ENCODE assay signal across 16 cellular contexts in the genomic region with DNA sequence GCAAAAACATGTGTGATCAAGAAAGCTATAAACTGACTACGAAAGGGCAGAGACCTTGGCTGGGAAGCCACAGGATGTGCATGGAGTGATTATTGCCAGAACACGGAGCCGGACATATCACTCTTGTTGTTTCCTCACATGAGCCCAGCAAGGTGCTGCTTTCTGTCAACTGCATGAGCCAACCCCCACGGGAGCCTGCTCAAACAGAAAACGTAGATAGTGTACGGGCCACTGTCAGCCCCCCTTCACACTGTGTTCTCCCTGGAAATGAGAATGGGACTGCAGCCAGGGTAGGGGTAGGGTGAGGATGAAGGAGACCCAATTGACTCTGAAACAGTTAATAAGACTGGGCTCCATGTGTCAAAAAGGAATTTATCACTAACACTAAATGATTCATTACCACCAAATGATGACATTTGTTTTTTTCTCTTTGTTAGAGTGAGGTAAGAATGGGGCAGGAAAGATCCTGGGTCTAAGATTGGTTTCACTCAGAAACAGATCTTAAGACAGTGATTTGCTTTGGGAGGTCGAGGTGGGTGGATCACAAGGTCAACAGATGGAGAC.
DNase-seq lines count a peak whose midpoint lies in the region; ATAC-seq and TF ChIP-seq lines count a peak whose summit lies in the region.
"Had no signal": no experiment of that assay in that cellular context is flagged by ENCODE, and none has a peak within 500 bp of the region (broad histone marks: within the 10 kb centered on the region; RNA-seq: fewer than 3 reads in every experiment).

No MANE protein-coding gene starts in this region.

- H3K9me2 ChIP-seq in GM23248 (ENCODE audit: insufficient read depth): no peaks in the 10 kb centered on the region; the same call in 1 of the 2 replicates

- no peak overlapping the region for H3K56ac ChIP-seq in IMR-90 (ENCODE audit: extremely low read depth, insufficient read depth, low read length)

- no peak overlapping the region for H3K14ac ChIP-seq in IMR-90 (replicated peaks; ENCODE audit: low read depth, low read length)

- no peak for DNase-seq in activated naive CD8-positive, alpha-beta T cell treated with anti-CD3 and anti-CD28 coated beads, Interleukin-2, amount 50 U/mL, for 24 hours
- no peak for DNase-seq in activated naive CD8-positive, alpha-beta T cell treated with anti-CD3 and anti-CD28 coated beads for 36 hours
- DNase-seq in IMR-90: no peak
- peak; percentile 14 for DNase-seq in epithelial cell of esophagus (ENCODE audit: low read depth)
- peak; percentile 71 for DNase-seq in sigmoid colon
- no peak for DNase-seq in NCI-H82 (lab: John Stamatoyannopoulos, UW)
- no peak for DNase-seq in GM23248
- DNase-seq: CD8-positive, alpha-beta T cell; COR-L47; DMS153; DMS79 treated with DMSO at 0.1 percent for 48 hours; EL; HCEC 1CT had no signal

- TF ChIP-seq EP300 in sigmoid colon (IDR thresholded peaks at IDR 0.05): no peak

- H3K79me2 ChIP-seq in GM23248 (ENCODE audit: insufficient read depth): no peaks in the 10 kb centered on the region

- WGBS in IMR-90 (ENCODE audit: extremely low coverage in 2 of 2, insufficient read length in 1 of 2), 2 experiments: no CpG with 5 or more reads among the region's 7 CpGs
- WGBS in sigmoid colon, 2 donors: 88 to 93% methylated on average over 7 of the region's 7 CpGs
- 92 to 95% methylated on average over 7 of the region's 7 CpGs for WGBS in GM23248 (ENCODE audit: low coverage in 1 of 2, low lambda C conversion rate in 2 of 2, missing lambda C conversion rate in 2 of 2), 2 experiments

- peaks cover 3% of the 10 kb centered on the region for H3K27me3 Mint-ChIP-seq in activated naive CD8-positive, alpha-beta T cell treated with anti-CD3 and anti-CD28 coated beads, Interleukin-2, amount 50 U/mL, for 24 hours
- peaks cover 5% of the 10 kb centered on the region for H3K27me3 Mint-ChIP-seq in activated naive CD8-positive, alpha-beta T cell treated with anti-CD3 and anti-CD28 coated beads for 36 hours

- H3K27me3 ChIP-seq in IMR-90 (ENCODE audit: control insufficient read depth, insufficient read depth, low read length): no peaks in the 10 kb centered on the region
- no peaks in the 10 kb centered on the region for H3K27me3 ChIP-seq in sigmoid colon
- no peaks in the 10 kb centered on the region for H3K27me3 ChIP-seq in GM23248 (replicated peaks; ENCODE audit: insufficient read depth)

- H3K23ac ChIP-seq in IMR-90 (ENCODE audit: low read depth, low read length): no peak overlapping the region

- H3K9ac ChIP-seq in IMR-90 (ENCODE audit: low read depth, low read length): no peak overlapping the region
- H3K9ac ChIP-seq in GM23248: no peak overlapping the region

- ATAC-seq in activated naive CD8-positive, alpha-beta T cell treated with anti-CD3 and anti-CD28 coated beads, Interleukin-2, amount 50 U/mL, for 24 hours: peak; percentile 43
- ATAC-seq in IMR-90 (ENCODE audit: low read depth): no peak
- ATAC-seq in GM18502 (IDR thresholded peaks at IDR 0.05; ENCODE audit: poor library complexity, unreplicated experiment): no peak
- ATAC-seq: CD8-positive, alpha-beta T cell had no signal

- H3F3A ChIP-seq in GM23248 (ENCODE audit: insufficient read depth): peaks cover 23% of the 10 kb centered on the region

- no peak overlapping the region for H3K27ac Mint-ChIP-seq in activated naive CD8-positive, alpha-beta T cell treated with anti-CD3 and anti-CD28 coated beads, Interleukin-2, amount 50 U/mL, for 24 hours
- H3K27ac Mint-ChIP-seq in activated naive CD8-positive, alpha-beta T cell treated with anti-CD3 and anti-CD28 coated beads for 36 hours: no peak overlapping the region
- H3K27ac Mint-ChIP-seq: CD8-positive, alpha-beta T cell had no signal

- no peak overlapping the region for H2BK15ac ChIP-seq in IMR-90 (ENCODE audit: low read depth, low read length)

- no peak overlapping the region for H2AK9ac ChIP-seq in IMR-90 (replicated peaks; ENCODE audit: low read depth, low read length, poor library complexity)

- TF ChIP-seq RAD21 in IMR-90 (IDR thresholded peaks at IDR 0.05; ENCODE audit: low read length): no peak

- no peak overlapping the region for H2AK5ac ChIP-seq in IMR-90 (ENCODE audit: low read depth, low read length)

- H2AFZ ChIP-seq in IMR-90 (replicated peaks; ENCODE audit: low read length, poor library complexity) (no peak overlapping the region), GM23248 (no peak overlapping the region)

- H2BK20ac ChIP-seq in IMR-90 (ENCODE audit: low read depth, low read length): no peak overlapping the region

- H2BK5ac ChIP-seq in IMR-90 (ENCODE audit: low read depth, low read length, poor library complexity, severe bottlenecking): no peak overlapping the region

- TF ChIP-seq POLR2A in IMR-90 (IDR thresholded peaks at IDR 0.05; ENCODE audit: low read depth, low read length) (no peak), sigmoid colon (IDR thresholded peaks at IDR 0.05) (no peak)

- H3K4me1 ChIP-seq in IMR-90 (ENCODE audit: control insufficient read depth, insufficient read depth, low read length) (peaks cover 9% of the 10 kb centered on the region), sigmoid colon (peaks cover 0 to 57% (median 42%) of the 10 kb centered on the region in 4 donors), GM23248 (ENCODE audit: insufficient read depth) (peaks cover 39% of the 10 kb centered on the region)

- H3K9me3 ChIP-seq in IMR-90 (ENCODE audit: control insufficient read depth, insufficient read depth, low read length): no peaks in the 10 kb centered on the region
- no peaks in the 10 kb centered on the region for H3K9me3 ChIP-seq in sigmoid colon
- H3K9me3 ChIP-seq in GM23248 (ENCODE audit: low read depth): no peaks in the 10 kb centered on the region

- intact Hi-C loops in IMR-90 (cut with micrococcal nuclease): no loop called here
- intact Hi-C loops in sigmoid colon (cut with DNase I): loop anchor here (5.0 kb wide), 2 partner anchors 65 to 140 kb away; no protein-coding TSS in a partner anchor

- no peak overlapping the region for H4K5ac ChIP-seq in IMR-90 (ENCODE audit: low read depth, low read length)

- dilution Hi-C loops in IMR-90 (cut with HindIII; ENCODE audit: low sequenced_read_pairs, unreplicated experiment): no loop called here

- H4K91ac ChIP-seq in IMR-90 (ENCODE audit: insufficient read depth, low read depth, low read length): 0 out of 2 replicates have a peak overlapping the region, but pooled peaks have one; percentile 19

- no peak overlapping the region for H3K4me3 Mint-ChIP-seq in activated naive CD8-positive, alpha-beta T cell treated with anti-CD3 and anti-CD28 coated beads, Interleukin-2, amount 50 U/mL, for 24 hours
- H3K4me3 Mint-ChIP-seq in activated naive CD8-positive, alpha-beta T cell treated with anti-CD3 and anti-CD28 coated beads for 36 hours: no peak overlapping the region
- H3K4me3 Mint-ChIP-seq: CD14-positive monocyte; CD8-positive, alpha-beta T cell had no signal

- TF ChIP-seq CTCF in IMR-90 (conservative IDR thresholded peaks at IDR 0.05; ENCODE audit: low read depth, low read length) (no peak), epithelial cell of esophagus (IDR thresholded peaks at IDR 0.05; ENCODE audit: insufficient read depth, low read depth, low read length, missing control alignments) (no peak), sigmoid colon (IDR thresholded peaks at IDR 0.05) (no peak)

- H4K20me1 ChIP-seq in IMR-90 (ENCODE audit: insufficient read depth, low read length) (no peaks in the 10 kb centered on the region), GM23248 (ENCODE audit: insufficient read depth) (no peaks in the 10 kb centered on the region)

- CTCF ChIA-PET in IMR-90 (lab: Yijun Ruan, JAX): interaction anchor here (0.6 kb wide), 1 partner anchor 211 kb away, joined by 4 read pairs; no protein-coding TSS in a partner anchor

- no peaks in the 10 kb centered on the region for H3K4me1 Mint-ChIP-seq in activated naive CD8-positive, alpha-beta T cell treated with anti-CD3 and anti-CD28 coated beads, Interleukin-2, amount 50 U/mL, for 24 hours
- no peaks in the 10 kb centered on the region for H3K4me1 Mint-ChIP-seq in activated naive CD8-positive, alpha-beta T cell treated with anti-CD3 and anti-CD28 coated beads for 36 hours

- H2BK120ac ChIP-seq in IMR-90 (ENCODE audit: low read depth, low read length): no peak overlapping the region

- H3K18ac ChIP-seq in IMR-90 (ENCODE audit: low read depth, low read length): no peak overlapping the region

- H3K4me3 ChIP-seq in IMR-90 (ENCODE audit: insufficient read depth, low read depth, low read length): no peak overlapping the region
- H3K4me3 ChIP-seq in epithelial cell of esophagus (ENCODE audit: low read length): no peak overlapping the region
- H3K4me3 ChIP-seq in sigmoid colon: no peak overlapping the region
- H3K4me3 ChIP-seq in GM23248: no peak overlapping the region

- no TSS peak for BruUV-seq in IMR-90 (replicated peaks; lab: Mats Ljungman, UMichigan)

- 0 out of 2 replicates have a peak, but pooled peaks cover 3% of the 10 kb centered on the region for H3K9me1 ChIP-seq in IMR-90 (ENCODE audit: insufficient read depth, low read length)

- H3K79me1 ChIP-seq in IMR-90 (ENCODE audit: low read depth in 1 of 2, low read length in 2 of 2): no peaks in the 10 kb centered on the region

- no peak overlapping the region for H3K27ac ChIP-seq in IMR-90 (ENCODE audit: insufficient read depth, low read length)
- H3K27ac ChIP-seq in sigmoid colon: peak overlapping the region in 2 of 4 donors; percentile 9 to 36
- no peak overlapping the region for H3K27ac ChIP-seq in GM23248
- H3K27ac ChIP-seq: 22Rv1 had no signal

- H3K9me3 Mint-ChIP-seq in activated naive CD8-positive, alpha-beta T cell treated with anti-CD3 and anti-CD28 coated beads, Interleukin-2, amount 50 U/mL, for 24 hours: no peaks in the 10 kb centered on the region
- H3K9me3 Mint-ChIP-seq in activated naive CD8-positive, alpha-beta T cell treated with anti-CD3 and anti-CD28 coated beads for 36 hours: no peaks in the 10 kb centered on the region
- H3K9me3 Mint-ChIP-seq: CD8-positive, alpha-beta T cell had no signal

- H3K36me3 ChIP-seq in IMR-90 (ENCODE audit: control insufficient read depth, insufficient read depth, low read length) (no peaks in the 10 kb centered on the region), sigmoid colon (no peaks in the 10 kb centered on the region), GM23248 (ENCODE audit: low read depth) (no peaks in the 10 kb centered on the region)

- no peak overlapping the region for H3K4ac ChIP-seq in IMR-90 (ENCODE audit: low read depth, low read length)

- POLR2A ChIA-PET in IMR-90 (lab: Charles Lee; ENCODE audit: unreplicated experiment): no interaction called here

- H3K4me2 ChIP-seq in IMR-90 (ENCODE audit: low read depth, low read length) (no peak overlapping the region), GM23248 (ENCODE audit: unreplicated experiment) (no peak overlapping the region)

- H3K36me3 Mint-ChIP-seq in activated naive CD8-positive, alpha-beta T cell treated with anti-CD3 and anti-CD28 coated beads, Interleukin-2, amount 50 U/mL, for 24 hours (ENCODE audit: low read depth): no peaks in the 10 kb centered on the region
- H3K36me3 Mint-ChIP-seq in activated naive CD8-positive, alpha-beta T cell treated with anti-CD3 and anti-CD28 coated beads for 36 hours: no peaks in the 10 kb centered on the region
- H3K36me3 Mint-ChIP-seq: CD8-positive, alpha-beta T cell had no signal

- no peak overlapping the region for H4K8ac ChIP-seq in IMR-90 (ENCODE audit: low read depth in 2 of 2, low read length in 2 of 2)

- in situ Hi-C loops in IMR-90 (cut with MboI; ENCODE audit: low sequenced_read_pairs) (no loop called here), GM23248 (cut with MboI) (no loop called here)

Comparison
In these comparisons a context has a peak if more than half of its experiments do, and no peak if none do; other contexts are left out.
1. DNase-seq: peak in epithelial cell of esophagus (single experiment) and sigmoid colon (single experiment); none in activated naive CD8-positive, alpha-beta T cell treated with anti-CD3 and anti-CD28 coated beads, Interleukin-2, amount 50 U/mL, for 24 hours (single experiment), activated naive CD8-positive, alpha-beta T cell treated with anti-CD3 and anti-CD28 coated beads for 36 hours (single experiment), IMR-90 (single experiment), NCI-H82 (single experiment) and GM23248 (single experiment).